In genomic region chr1:241972703-241973375, GRCh38 we compare ENCODE assay signal across 1 cellular context.
TF ChIP-seq lines count a peak whose summit lies in the region.

No MANE protein-coding gene starts in this region.

TF ChIP-seq in GM23338, 12 proteins besides CTCF, POLR2A, EP300 and RAD21 (continued from another document):
- TF ChIP-seq ZNF462 (CRISPR knock-in tag; IDR thresholded peaks at IDR 0.05) (no peak), NANOG (IDR thresholded peaks at IDR 0.05; ENCODE audit: borderline replicate concordance) (no peak), JUNB (IDR thresholded peaks at IDR 0.05; ENCODE audit: unreplicated experiment) (no peak)
